Comparison of ENCODE assay signal across 8 cellular contexts in genomic region chr14:39113685-39114072, GRCh38. TPM values are rescaled to one million over a fixed set of nuclear protein-coding genes. Genes with fewer than 3 reads are reported as not detected.
DNase-seq lines count a peak whose midpoint lies in the region; ATAC-seq and TF ChIP-seq lines count a peak whose summit lies in the region.

No MANE protein-coding gene starts in this region.

- peaks cover 28% of the 10 kb centered on the region for H3K4me1 Mint-ChIP-seq in activated B cell treated with CpG ODN at 0.5 μM for 24 hours

- H3K36me3 Mint-ChIP-seq in activated B cell treated with CpG ODN at 0.5 μM for 24 hours (ENCODE audit: low read depth) = peaks cover 15% of the 10 kb centered on the region

- H3K27ac ChIP-seq in right cardiac atrium (ENCODE audit: low read length) = peak overlapping the region; percentile 40
- peak overlapping the region; percentile 24 to 90 (median 84) for H3K27ac ChIP-seq in spleen

- TF ChIP-seq CTCF in activated B cell treated with CpG ODN at 0.5 μM for 24 hours (IDR thresholded peaks at IDR 0.05) = no peak
- no peak for TF ChIP-seq CTCF in spleen (IDR thresholded peaks at IDR 0.05 in 8 of 11, conservative IDR thresholded peaks at IDR 0.05 in 3 of 11)

- DNase-seq in NCI-H2107 treated with DMSO at 0.1 percent for 48 hours (lab: John Stamatoyannopoulos, UW; ENCODE audit: unreplicated experiment) (peak; percentile 34), NCI-H2107 (lab: John Stamatoyannopoulos, UW) (no peak), activated B cell treated with CpG ODN at 0.5 μM for 24 hours (no peak), right cardiac atrium (no peak), spleen (no peak), cerebellum (ENCODE audit: low spot score) (no peak), AG20443 (ENCODE audit: low spot score) (no peak), putamen (ENCODE audit: low spot score) (no peak)

- CTCF ChIA-PET in activated B cell treated with CpG ODN at 0.5 μM for 24 hours (lab: Charles Lee) = interaction anchor here (1.0 to 2.1 kb wide), 2 partner anchors 10 to 56 kb away, joined by 5 to 11 read pairs; partner anchors contain the start of genes SEC23A and TRAPPC6B

- H3K4me3 Mint-ChIP-seq in activated B cell treated with CpG ODN at 0.5 μM for 24 hours = peak overlapping the region; percentile 98

- H3K9me3 Mint-ChIP-seq in activated B cell treated with CpG ODN at 0.5 μM for 24 hours = no peaks in the 10 kb centered on the region

- no peaks in the 10 kb centered on the region for H3K27me3 Mint-ChIP-seq in activated B cell treated with CpG ODN at 0.5 μM for 24 hours

- ATAC-seq in activated B cell treated with CpG ODN at 0.5 μM for 24 hours (ENCODE audit: low read depth) (no peak), right cardiac atrium (peak in 1 of 2 donors; percentile 3)

- no peaks in the 10 kb centered on the region for H3K27me3 ChIP-seq in right cardiac atrium (ENCODE audit: control insufficient read depth, insufficient read depth)
- H3K27me3 ChIP-seq in spleen (replicated peaks in 1 of 7) = no peaks in the 10 kb centered on the region

- H3K4me1 ChIP-seq in right cardiac atrium (ENCODE audit: control insufficient read depth, insufficient read depth, low read length) (no peaks in the 10 kb centered on the region), spleen (peaks cover 6 to 30% (median 22%) of the 10 kb centered on the region in 6 donors)

- TF ChIP-seq POLR2A in spleen (IDR thresholded peaks at IDR 0.05) = no peak

- intact Hi-C loops in activated B cell treated with CpG ODN at 0.5 μM for 24 hours (cut with micrococcal nuclease) (loop anchor here (1.0 to 2.0 kb wide), 5 partner anchors 10 to 319 kb away; partner anchors contain the start of genes FBXO33, PNN, SEC23A and TRAPPC6B), right cardiac atrium (cut with DNase I) (loop anchor here in 1 of 4 donors (10.0 kb wide), 1 partner anchor 311 kb away; no protein-coding TSS in a partner anchor), spleen (cut with DNase I; ENCODE audit: low total_unique reads) (no loop called here)

- H3K27ac Mint-ChIP-seq in activated B cell treated with CpG ODN at 0.5 μM for 24 hours = peak overlapping the region; percentile 95

- no peaks in the 10 kb centered on the region for H3K9me3 ChIP-seq in right cardiac atrium (ENCODE audit: control insufficient read depth, low read length)
- H3K9me3 ChIP-seq in spleen = no peaks in the 10 kb centered on the region

- POLR2A ChIA-PET in activated B cell treated with CpG ODN at 0.5 μM for 24 hours (lab: Charles Lee) = interaction anchor here (0.6 to 3.4 kb wide), 10 partner anchors 9 to 318 kb away, joined by 3 to 85 read pairs (median 8); partner anchors contain the start of genes FBXO33, PNN, SEC23A and TRAPPC6B

- WGBS in right cardiac atrium = 75% methylated on average over 3 of the region's 3 CpGs
- WGBS in spleen, 5 donors = 57 to 74% (median 66%) methylated on average over 3 of the region's 3 CpGs

- H3K36me3 ChIP-seq in spleen = peaks cover 0 to 21% (median 4%) of the 10 kb centered on the region in 6 donors

- peak overlapping the region; percentile 61 for H3K4me3 ChIP-seq in right cardiac atrium (ENCODE audit: low read length)
- H3K4me3 ChIP-seq in spleen = peak overlapping the region; percentile 55 to 82 (median 65)

RNA-seq across cellular contexts. Expression of gene GEMIN2, which starts 0.4 kb away (rescaled TPM):
- 12.3 and 12.6 TPM in 2 replicates for total RNA-seq in activated B cell treated with CpG ODN at 0.5 μM for 24 hours
- total RNA-seq in right cardiac atrium = 1 to 10 TPM; 6.4 to 8.8 (median 6.9) TPM
- polyA plus RNA-seq in right cardiac atrium = 6.4 TPM
- total RNA-seq in spleen = 10 to 100 TPM in 6 of 7 donors, 1 to 10 TPM in 1; 8.4 to 20.8 (median 14.0) TPM
- polyA plus RNA-seq in spleen = 10 to 100 TPM; 10.8 to 14.4 (median 12.5) TPM
- total RNA-seq in cerebellum = 26.0 TPM

RNA-seq across cellular contexts. Expression of gene SEC23A, which starts 10.6 kb away (rescaled TPM):
- 38.3 and 39.4 TPM in 2 replicates for total RNA-seq in activated B cell treated with CpG ODN at 0.5 μM for 24 hours
- 100 to 1,000 TPM in 2 of 4 donors, 10 to 100 TPM in 2; 81.1 to 129 (median 96.0) TPM for total RNA-seq in right cardiac atrium
- 35.2 TPM for polyA plus RNA-seq in right cardiac atrium
- total RNA-seq in spleen = 10 to 100 TPM; 50.0 to 87.5 (median 63.8) TPM
- polyA plus RNA-seq in spleen = 10 to 100 TPM in 1 of 3 donors, 1 to 10 TPM in 2; 9.6 to 13.4 (median 9.8) TPM
- total RNA-seq in cerebellum = 94.2 TPM

RNA-seq across cellular contexts. Expression of gene TRAPPC6B, which starts 56.5 kb away (rescaled TPM):
- total RNA-seq in activated B cell treated with CpG ODN at 0.5 μM for 24 hours = 19.8 and 21.6 TPM in 2 replicates
- total RNA-seq in right cardiac atrium = 10 to 100 TPM; 22.0 to 26.6 (median 23.1) TPM
- polyA plus RNA-seq in right cardiac atrium = 10.3 TPM
- 10 to 100 TPM; 24.0 to 37.2 (median 30.7) TPM for total RNA-seq in spleen
- 10 to 100 TPM in 1 of 3 donors, 1 to 10 TPM in 2; 8.0 to 11.9 (median 9.1) TPM for polyA plus RNA-seq in spleen
- 60.2 TPM for total RNA-seq in cerebellum
